Comparison of ENCODE assay signal across 1 cellular context in the genomic region with DNA sequence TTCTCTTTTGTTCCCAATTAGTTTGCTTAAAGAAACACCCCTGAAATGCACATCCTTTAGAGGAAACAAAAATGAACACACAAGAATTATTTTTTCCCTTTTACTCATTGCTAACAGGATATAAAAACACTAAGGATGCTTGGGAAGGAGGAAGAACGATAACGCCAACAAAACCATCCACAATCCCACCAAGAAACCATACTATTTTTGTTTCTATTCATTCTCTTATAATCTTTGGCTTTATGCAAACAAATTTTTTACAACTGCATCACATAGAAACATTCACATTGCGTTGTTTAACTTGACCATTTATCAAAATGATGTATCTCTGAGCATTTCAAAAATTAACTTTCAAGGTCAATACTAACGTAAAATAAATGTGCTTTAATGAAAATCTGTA.
TF ChIP-seq lines count a peak whose summit lies in the region.

No MANE protein-coding gene starts in this region.

TF ChIP-seq in HepG2, 621 proteins besides CTCF, POLR2A, EP300 and RAD21:
- TF ChIP-seq, protein P1, sequence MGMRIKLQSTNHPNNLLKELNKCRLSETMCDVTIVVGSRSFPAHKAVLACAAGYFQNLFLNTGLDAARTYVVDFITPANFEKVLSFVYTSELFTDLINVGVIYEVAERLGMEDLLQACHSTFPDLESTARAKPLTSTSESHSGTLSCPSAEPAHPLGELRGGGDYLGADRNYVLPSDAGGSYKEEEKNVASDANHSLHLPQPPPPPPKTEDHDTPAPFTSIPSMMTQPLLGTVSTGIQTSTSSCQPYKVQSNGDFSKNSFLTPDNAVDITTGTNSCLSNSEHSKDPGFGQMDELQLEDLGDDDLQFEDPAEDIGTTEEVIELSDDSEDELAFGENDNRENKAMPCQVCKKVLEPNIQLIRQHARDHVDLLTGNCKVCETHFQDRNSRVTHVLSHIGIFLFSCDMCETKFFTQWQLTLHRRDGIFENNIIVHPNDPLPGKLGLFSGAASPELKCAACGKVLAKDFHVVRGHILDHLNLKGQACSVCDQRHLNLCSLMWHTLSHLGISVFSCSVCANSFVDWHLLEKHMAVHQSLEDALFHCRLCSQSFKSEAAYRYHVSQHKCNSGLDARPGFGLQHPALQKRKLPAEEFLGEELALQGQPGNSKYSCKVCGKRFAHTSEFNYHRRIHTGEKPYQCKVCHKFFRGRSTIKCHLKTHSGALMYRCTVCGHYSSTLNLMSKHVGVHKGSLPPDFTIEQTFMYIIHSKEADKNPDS (CRISPR knock-in tag; IDR thresholded peaks at IDR 0.05): no peak
- TF ChIP-seq, protein P2, sequence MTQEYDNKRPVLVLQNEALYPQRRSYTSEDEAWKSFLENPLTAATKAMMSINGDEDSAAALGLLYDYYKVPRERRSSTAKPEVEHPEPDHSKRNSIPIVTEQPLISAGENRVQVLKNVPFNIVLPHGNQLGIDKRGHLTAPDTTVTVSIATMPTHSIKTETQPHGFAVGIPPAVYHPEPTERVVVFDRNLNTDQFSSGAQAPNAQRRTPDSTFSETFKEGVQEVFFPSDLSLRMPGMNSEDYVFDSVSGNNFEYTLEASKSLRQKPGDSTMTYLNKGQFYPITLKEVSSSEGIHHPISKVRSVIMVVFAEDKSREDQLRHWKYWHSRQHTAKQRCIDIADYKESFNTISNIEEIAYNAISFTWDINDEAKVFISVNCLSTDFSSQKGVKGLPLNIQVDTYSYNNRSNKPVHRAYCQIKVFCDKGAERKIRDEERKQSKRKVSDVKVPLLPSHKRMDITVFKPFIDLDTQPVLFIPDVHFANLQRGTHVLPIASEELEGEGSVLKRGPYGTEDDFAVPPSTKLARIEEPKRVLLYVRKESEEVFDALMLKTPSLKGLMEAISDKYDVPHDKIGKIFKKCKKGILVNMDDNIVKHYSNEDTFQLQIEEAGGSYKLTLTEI (CRISPR knock-in tag; conservative IDR thresholded peaks at IDR 0.05): no peak
- no peak for TF ChIP-seq CSRNP1 (CRISPR knock-in tag; IDR thresholded peaks at IDR 0.05)
- no peak for TF ChIP-seq MAF1 (CRISPR knock-in tag; IDR thresholded peaks at IDR 0.05; ENCODE audit: borderline replicate concordance)
- TF ChIP-seq, protein P3, sequence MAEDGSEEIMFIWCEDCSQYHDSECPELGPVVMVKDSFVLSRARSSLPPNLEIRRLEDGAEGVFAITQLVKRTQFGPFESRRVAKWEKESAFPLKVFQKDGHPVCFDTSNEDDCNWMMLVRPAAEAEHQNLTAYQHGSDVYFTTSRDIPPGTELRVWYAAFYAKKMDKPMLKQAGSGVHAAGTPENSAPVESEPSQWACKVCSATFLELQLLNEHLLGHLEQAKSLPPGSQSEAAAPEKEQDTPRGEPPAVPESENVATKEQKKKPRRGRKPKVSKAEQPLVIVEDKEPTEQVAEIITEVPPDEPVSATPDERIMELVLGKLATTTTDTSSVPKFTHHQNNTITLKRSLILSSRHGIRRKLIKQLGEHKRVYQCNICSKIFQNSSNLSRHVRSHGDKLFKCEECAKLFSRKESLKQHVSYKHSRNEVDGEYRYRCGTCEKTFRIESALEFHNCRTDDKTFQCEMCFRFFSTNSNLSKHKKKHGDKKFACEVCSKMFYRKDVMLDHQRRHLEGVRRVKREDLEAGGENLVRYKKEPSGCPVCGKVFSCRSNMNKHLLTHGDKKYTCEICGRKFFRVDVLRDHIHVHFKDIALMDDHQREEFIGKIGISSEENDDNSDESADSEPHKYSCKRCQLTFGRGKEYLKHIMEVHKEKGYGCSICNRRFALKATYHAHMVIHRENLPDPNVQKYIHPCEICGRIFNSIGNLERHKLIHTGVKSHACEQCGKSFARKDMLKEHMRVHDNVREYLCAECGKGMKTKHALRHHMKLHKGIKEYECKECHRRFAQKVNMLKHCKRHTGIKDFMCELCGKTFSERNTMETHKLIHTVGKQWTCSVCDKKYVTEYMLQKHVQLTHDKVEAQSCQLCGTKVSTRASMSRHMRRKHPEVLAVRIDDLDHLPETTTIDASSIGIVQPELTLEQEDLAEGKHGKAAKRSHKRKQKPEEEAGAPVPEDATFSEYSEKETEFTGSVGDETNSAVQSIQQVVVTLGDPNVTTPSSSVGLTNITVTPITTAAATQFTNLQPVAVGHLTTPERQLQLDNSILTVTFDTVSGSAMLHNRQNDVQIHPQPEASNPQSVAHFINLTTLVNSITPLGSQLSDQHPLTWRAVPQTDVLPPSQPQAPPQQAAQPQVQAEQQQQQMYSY (CRISPR knock-in tag; IDR thresholded peaks at IDR 0.05): no peak
- TF ChIP-seq ZNF501 (CRISPR knock-in tag; IDR thresholded peaks at IDR 0.05): no peak
- TF ChIP-seq POLR2G (IDR thresholded peaks at IDR 0.05; ENCODE audit: low read depth, low read length): no peak
